In the genomic region with DNA sequence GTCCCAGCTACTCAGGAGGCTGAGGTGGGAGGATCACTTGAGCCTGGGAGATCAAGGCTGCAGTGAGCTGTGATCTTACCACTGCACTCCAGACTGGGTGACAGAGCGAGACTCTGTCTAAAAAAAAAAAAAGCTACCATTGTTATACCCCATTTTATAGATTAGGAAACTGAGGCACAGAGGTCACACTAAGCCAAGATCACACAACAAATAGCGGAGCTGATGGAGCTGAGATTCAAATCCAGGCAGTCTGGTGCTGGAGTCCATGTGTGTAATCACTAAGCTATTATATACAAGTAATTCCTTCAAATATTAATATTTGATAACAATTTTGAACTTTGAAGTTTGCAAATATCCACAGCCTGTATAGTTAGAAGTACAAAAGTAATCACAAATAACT, we compare ENCODE assay signal across 1 cellular context.
TF ChIP-seq lines count a peak whose summit lies in the region.

No MANE protein-coding gene starts in this region.

TF ChIP-seq in K562, 482 proteins besides CTCF, POLR2A, EP300 and RAD21:
- TF ChIP-seq BCOR (IDR thresholded peaks at IDR 0.05) (peak; percentile 70), ESRRA (IDR thresholded peaks at IDR 0.05; ENCODE audit: borderline replicate concordance, low read depth) (peak; percentile 84), RBM25 (IDR thresholded peaks at IDR 0.05; ENCODE audit: low read depth, low read length, severe bottlenecking) (peak; percentile 88), STAT6 (CRISPR knock-in tag; IDR thresholded peaks at IDR 0.05) (no peak), ZBTB34 (CRISPR knock-in tag; IDR thresholded peaks at IDR 0.05) (no peak), HDAC1 (IDR thresholded peaks at IDR 0.05) (no peak), RAD51 (IDR thresholded peaks at IDR 0.05; ENCODE audit: borderline replicate concordance, low read depth) (no peak), CBFB (CRISPR knock-in tag; IDR thresholded peaks at IDR 0.05) (no peak), HEY1 (CRISPR knock-in tag; IDR thresholded peaks at IDR 0.05; ENCODE audit: borderline replicate concordance) (no peak), MAFK (IDR thresholded peaks at IDR 0.05; ENCODE audit: low read length) (no peak), NFIX (CRISPR knock-in tag; IDR thresholded peaks at IDR 0.05; ENCODE audit: low read depth) (no peak), CEBPG (CRISPR knock-in tag; IDR thresholded peaks at IDR 0.05) (no peak), CEBPG (tag; conservative IDR thresholded peaks at IDR 0.05 in 1 of 2, IDR thresholded peaks at IDR 0.05 in 1 of 2) (no peak), ZEB2 (IDR thresholded peaks at IDR 0.05) (no peak), FOXP1 (CRISPR knock-in tag; IDR thresholded peaks at IDR 0.05) (no peak)
- TF ChIP-seq, protein P1, sequence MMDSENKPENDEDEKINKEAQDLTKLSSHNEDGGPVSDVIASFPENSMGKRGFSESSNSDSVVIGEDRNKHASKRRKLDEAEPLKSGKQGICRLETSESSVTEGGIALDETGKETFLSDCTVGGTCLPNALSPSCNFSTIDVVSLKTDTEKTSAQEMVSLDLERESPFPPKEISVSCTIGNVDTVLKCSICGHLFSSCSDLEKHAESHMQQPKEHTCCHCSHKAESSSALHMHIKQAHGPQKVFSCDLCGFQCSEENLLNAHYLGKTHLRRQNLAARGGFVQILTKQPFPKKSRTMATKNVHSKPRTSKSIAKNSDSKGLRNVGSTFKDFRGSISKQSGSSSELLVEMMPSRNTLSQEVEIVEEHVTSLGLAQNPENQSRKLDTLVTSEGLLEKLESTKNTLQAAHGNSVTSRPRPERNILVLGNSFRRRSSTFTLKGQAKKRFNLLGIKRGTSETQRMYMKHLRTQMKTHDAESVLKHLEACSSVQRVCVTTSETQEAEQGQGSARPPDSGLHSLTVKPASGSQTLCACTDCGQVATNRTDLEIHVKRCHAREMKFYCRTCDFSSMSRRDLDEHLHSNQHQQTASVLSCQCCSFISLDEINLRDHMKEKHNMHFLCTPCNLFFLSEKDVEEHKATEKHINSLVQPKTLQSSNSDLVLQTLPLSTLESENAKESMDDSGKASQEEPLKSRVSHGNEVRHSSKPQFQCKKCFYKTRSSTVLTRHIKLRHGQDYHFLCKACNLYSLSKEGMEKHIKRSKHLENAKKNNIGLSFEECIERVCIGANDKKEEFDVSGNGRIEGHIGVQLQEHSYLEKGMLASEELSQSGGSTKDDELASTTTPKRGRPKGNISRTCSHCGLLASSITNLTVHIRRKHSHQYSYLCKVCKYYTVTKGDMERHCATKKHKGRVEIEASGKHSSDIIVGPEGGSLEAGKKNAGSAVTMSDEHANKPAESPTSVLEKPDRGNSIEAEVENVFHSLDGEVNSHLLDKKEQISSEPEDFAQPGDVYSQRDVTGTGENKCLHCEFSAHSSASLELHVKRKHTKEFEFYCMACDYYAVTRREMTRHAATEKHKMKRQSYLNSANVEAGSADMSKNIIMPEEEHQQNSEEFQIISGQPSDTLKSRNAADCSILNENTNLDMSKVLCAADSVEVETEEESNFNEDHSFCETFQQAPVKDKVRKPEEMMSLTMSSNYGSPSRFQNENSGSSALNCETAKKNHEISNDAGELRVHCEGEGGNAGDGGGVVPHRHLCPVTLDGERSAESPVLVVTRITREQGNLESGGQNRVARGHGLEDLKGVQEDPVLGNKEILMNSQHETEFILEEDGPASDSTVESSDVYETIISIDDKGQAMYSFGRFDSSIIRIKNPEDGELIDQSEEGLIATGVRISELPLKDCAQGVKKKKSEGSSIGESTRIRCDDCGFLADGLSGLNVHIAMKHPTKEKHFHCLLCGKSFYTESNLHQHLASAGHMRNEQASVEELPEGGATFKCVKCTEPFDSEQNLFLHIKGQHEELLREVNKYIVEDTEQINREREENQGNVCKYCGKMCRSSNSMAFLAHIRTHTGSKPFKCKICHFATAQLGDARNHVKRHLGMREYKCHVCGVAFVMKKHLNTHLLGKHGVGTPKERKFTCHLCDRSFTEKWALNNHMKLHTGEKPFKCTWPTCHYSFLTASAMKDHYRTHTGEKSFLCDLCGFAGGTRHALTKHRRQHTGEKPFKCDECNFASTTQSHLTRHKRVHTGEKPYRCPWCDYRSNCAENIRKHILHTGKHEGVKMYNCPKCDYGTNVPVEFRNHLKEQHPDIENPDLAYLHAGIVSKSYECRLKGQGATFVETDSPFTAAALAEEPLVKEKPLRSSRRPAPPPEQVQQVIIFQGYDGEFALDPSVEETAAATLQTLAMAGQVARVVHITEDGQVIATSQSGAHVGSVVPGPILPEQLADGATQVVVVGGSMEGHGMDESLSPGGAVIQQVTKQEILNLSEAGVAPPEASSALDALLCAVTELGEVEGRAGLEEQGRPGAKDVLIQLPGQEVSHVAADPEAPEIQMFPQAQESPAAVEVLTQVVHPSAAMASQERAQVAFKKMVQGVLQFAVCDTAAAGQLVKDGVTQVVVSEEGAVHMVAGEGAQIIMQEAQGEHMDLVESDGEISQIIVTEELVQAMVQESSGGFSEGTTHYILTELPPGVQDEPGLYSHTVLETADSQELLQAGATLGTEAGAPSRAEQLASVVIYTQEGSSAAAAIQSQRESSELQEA (IDR thresholded peaks at IDR 0.05; ENCODE audit: low read depth) = no peak
